In the genomic region with DNA sequence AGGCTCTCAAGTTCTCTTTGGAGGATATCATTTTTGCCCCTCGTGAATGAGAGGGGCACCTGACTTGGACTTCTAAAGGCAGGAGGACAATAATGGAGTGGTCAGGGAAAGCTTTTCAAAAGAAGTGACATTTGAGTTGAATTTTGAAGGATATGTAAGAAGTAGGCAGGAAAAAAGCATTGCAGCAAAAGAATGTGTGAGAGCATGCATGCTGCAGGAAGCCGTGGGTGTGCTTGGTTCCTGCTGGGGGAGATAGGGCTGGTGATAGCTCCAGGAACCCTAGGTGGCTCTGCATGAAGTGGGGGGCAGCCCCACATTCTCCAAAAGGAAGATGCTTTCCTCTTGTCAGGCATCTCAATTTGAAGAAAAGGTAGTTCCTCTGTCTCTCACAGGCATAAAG, we compare ENCODE assay signal across 18 cellular contexts. TPM values are rescaled to one million over a fixed set of nuclear protein-coding genes. Genes with fewer than 3 reads are reported as not detected.
DNase-seq lines count a peak whose midpoint lies in the region; ATAC-seq and TF ChIP-seq lines count a peak whose summit lies in the region.
"Had no signal": no experiment of that assay in that cellular context is flagged by ENCODE, and none has a peak within 500 bp of the region (broad histone marks: within the 10 kb centered on the region; RNA-seq: fewer than 3 reads in every experiment).

No MANE protein-coding gene starts in this region.

- no peaks in the 10 kb centered on the region for H3K27me3 Mint-ChIP-seq in Caco-2 (ENCODE audit: insufficient read depth, unreplicated experiment)
- no peaks in the 10 kb centered on the region for H3K27me3 Mint-ChIP-seq in activated CD8-positive, alpha-beta T cell treated with anti-CD3 and anti-CD28 coated beads for 36 hours

- peak overlapping the region; percentile 70 to 89 (median 84); a peak in 19 of 22 replicates for H3K9ac ChIP-seq in BLaER1 treated with 17β-estradiol and CSF1 and Interleukin-3, amounts not matched to agents 10 nM and 100 nM
- H3K9ac ChIP-seq: KMS-11 had no signal

- CTCF ChIA-PET in Caco-2 (lab: Charles Lee), result interaction anchor here (1.3 kb wide), 1 partner anchor 80 kb away, joined by 3 read pairs; no protein-coding TSS in a partner anchor
- CTCF ChIA-PET in activated CD8-positive, alpha-beta T cell treated with anti-CD3 and anti-CD28 coated beads for 36 hours (lab: Charles Lee), result interaction anchor here (0.8 to 2.3 kb wide), 9 partner anchors 9 to 554 kb away, joined by 3 to 14 read pairs (median 8); no protein-coding TSS in a partner anchor

- peaks cover 59% of the 10 kb centered on the region for H3K36me3 Mint-ChIP-seq in Caco-2 (ENCODE audit: insufficient read depth, unreplicated experiment)
- H3K36me3 Mint-ChIP-seq in activated CD8-positive, alpha-beta T cell treated with anti-CD3 and anti-CD28 coated beads for 36 hours (ENCODE audit: low read depth), result peaks cover 18% of the 10 kb centered on the region

- POLR2A ChIA-PET in Caco-2 (lab: Charles Lee), result no interaction called here
- POLR2A ChIA-PET in activated CD8-positive, alpha-beta T cell treated with anti-CD3 and anti-CD28 coated beads for 36 hours (lab: Charles Lee), result interaction anchor here (1.0 kb wide), 1 partner anchor 24 kb away, joined by 3 read pairs; no protein-coding TSS in a partner anchor

- 52 to 63% methylated on average over 2 of the region's 2 CpGs for WGBS in lower leg skin, 2 donors

- peaks cover 87 to 98% (median 96%) of the 10 kb centered on the region in 10 experiments for H3K4me1 ChIP-seq in BLaER1 treated with 17β-estradiol and CSF1 and Interleukin-3, amounts not matched to agents 10 nM and 100 nM
- H3K4me1 ChIP-seq in Caco-2, result peaks cover 96% of the 10 kb centered on the region

- TF ChIP-seq CTCF in Caco-2 (IDR thresholded peaks at IDR 0.05; ENCODE audit: insufficient read depth in 1 of 2, low read depth in 1 of 2, low read length in 1 of 2, severe bottlenecking in 1 of 2, unreplicated experiment in 1 of 2) (no peak), lower leg skin (IDR thresholded peaks at IDR 0.05) (no peak), WERI-Rb-1 (IDR thresholded peaks at IDR 0.05; ENCODE audit: low read depth, low read length) (no peak)
- TF ChIP-seq CTCF in activated CD8-positive, alpha-beta T cell treated with anti-CD3 and anti-CD28 coated beads for 36 hours (IDR thresholded peaks at IDR 0.05), result no peak

- intact Hi-C loops in Caco-2 (cut with micrococcal nuclease; ENCODE audit: unreplicated experiment) (no loop called here), lower leg skin (cut with DNase I; ENCODE audit: low total_unique reads) (loop anchor here (5.0 kb wide), 1 partner anchor 42 kb away; no protein-coding TSS in a partner anchor)
- intact Hi-C loops in activated CD8-positive, alpha-beta T cell treated with anti-CD3 and anti-CD28 coated beads for 36 hours (cut with micrococcal nuclease), result no loop called here

- H4K20me1 ChIP-seq in BLaER1 treated with 17β-estradiol and CSF1 and Interleukin-3, amounts not matched to agents 10 nM and 100 nM, result peaks cover 0 to 13% (median 0%) of the 10 kb centered on the region in 11 experiments; a peak in 3 of 22 replicates

- peaks cover 39 to 56% (median 51%) of the 10 kb centered on the region in 11 experiments for H3K36me3 ChIP-seq in BLaER1 treated with 17β-estradiol and CSF1 and Interleukin-3, amounts not matched to agents 10 nM and 100 nM
- peaks cover 11% of the 10 kb centered on the region for H3K36me3 ChIP-seq in Caco-2 (ENCODE audit: control insufficient read depth, insufficient read depth, low read length)
- peaks cover 40% of the 10 kb centered on the region for H3K36me3 ChIP-seq in WERI-Rb-1
- H3K36me3 ChIP-seq: prostate gland had no signal

- TF ChIP-seq POLR2A in lower leg skin (IDR thresholded peaks at IDR 0.05), result no peak

- peak overlapping the region; percentile 84 for H3K27ac Mint-ChIP-seq in Caco-2 (ENCODE audit: unreplicated experiment)
- H3K27ac Mint-ChIP-seq in activated CD8-positive, alpha-beta T cell treated with anti-CD3 and anti-CD28 coated beads for 36 hours, result no peak overlapping the region

- H3K4me2 ChIP-seq in BLaER1 treated with 17β-estradiol and CSF1 and Interleukin-3, amounts not matched to agents 10 nM and 100 nM, result peak overlapping the region; percentile 87 to 98 (median 95)
- H3K4me2 ChIP-seq: KMS-11 had no signal

- ATAC-seq in activated CD8-positive, alpha-beta T cell treated with anti-CD3 and anti-CD28 coated beads for 36 hours, result no peak
- ATAC-seq in GM21367 (IDR thresholded peaks at IDR 0.05; ENCODE audit: unreplicated experiment), result no peak
- no peak for ATAC-seq in GM21717 (IDR thresholded peaks at IDR 0.05; ENCODE audit: unreplicated experiment)
- ATAC-seq: GM12878 had no signal

- H3K4me3 Mint-ChIP-seq in Caco-2 (ENCODE audit: unreplicated experiment), result no peak overlapping the region
- H3K4me3 Mint-ChIP-seq in activated CD8-positive, alpha-beta T cell treated with anti-CD3 and anti-CD28 coated beads for 36 hours, result no peak overlapping the region

- no peaks in the 10 kb centered on the region for H3K9me3 Mint-ChIP-seq in Caco-2 (ENCODE audit: unreplicated experiment)
- H3K9me3 Mint-ChIP-seq in activated CD8-positive, alpha-beta T cell treated with anti-CD3 and anti-CD28 coated beads for 36 hours, result no peaks in the 10 kb centered on the region

- BruUV-seq in Caco-2 (replicated peaks; lab: Mats Ljungman, UMichigan), result no TSS peak

- DNase-seq in Caco-2 (no peak), iris pigment epithelial cell (ENCODE audit: low read depth) (peak; percentile 52), lower leg skin (ENCODE audit: low spot score in 2 of 2) (no peak), WERI-Rb-1 (no peak)
- DNase-seq in activated CD8-positive, alpha-beta T cell treated with anti-CD3 and anti-CD28 coated beads for 36 hours, result peak; percentile 56
- DNase-seq: C1 segment of cervical spinal cord; HCEC 1CT; NCI-H187; NCI-H526; stimulated activated CD4-positive, alpha-beta T cell treated with anti-CD3 and anti-CD28 coated beads, Interleukin-12 subunit alpha, Interleukin-12 subunit beta, amount 100 ng/mL, for 4 hours; substantia nigra had no signal

- H3K4me3 ChIP-seq in BLaER1 treated with 17β-estradiol and CSF1 and Interleukin-3, amounts not matched to agents 10 nM and 100 nM, result peak overlapping the region in 8 of 10 experiments; percentile 28 to 56 (median 47); a peak in 14 of 20 replicates
- H3K4me3 ChIP-seq in Caco-2 (ENCODE audit: low read depth, low read length), result no peak overlapping the region
- no peak overlapping the region for H3K4me3 ChIP-seq in lower leg skin (ENCODE audit: low read depth, poor library complexity, severe bottlenecking)
- no peak overlapping the region for H3K4me3 ChIP-seq in WERI-Rb-1 (ENCODE audit: low read depth, low read length)
- H3K4me3 ChIP-seq: ascending aorta, GM12878, prostate gland had no signal

- H3K27me3 ChIP-seq in BLaER1 treated with 17β-estradiol and CSF1 and Interleukin-3, amounts not matched to agents 10 nM and 100 nM, result no peaks in the 10 kb centered on the region
- H3K27me3 ChIP-seq in Caco-2 (replicated peaks; ENCODE audit: control insufficient read depth, insufficient read depth, low read length) (no peaks in the 10 kb centered on the region), WERI-Rb-1 (ENCODE audit: insufficient read depth, low read depth, severe bottlenecking) (no peaks in the 10 kb centered on the region)
- H3K27me3 ChIP-seq: ascending aorta had no signal

- H3K9me3 ChIP-seq in BLaER1 treated with 17β-estradiol and CSF1 and Interleukin-3, amounts not matched to agents 10 nM and 100 nM (replicated peaks in 1 of 11), result no peaks in the 10 kb centered on the region
- no peaks in the 10 kb centered on the region for H3K9me3 ChIP-seq in Caco-2
- no peaks in the 10 kb centered on the region for H3K9me3 ChIP-seq in WERI-Rb-1 (ENCODE audit: severe bottlenecking)
- H3K9me3 ChIP-seq: ascending aorta, prostate gland had no signal

- peak overlapping the region in 10 of 11 experiments; percentile 93 to 99 (median 97); a peak in 20 of 22 replicates for H3K27ac ChIP-seq in BLaER1 treated with 17β-estradiol and CSF1 and Interleukin-3, amounts not matched to agents 10 nM and 100 nM
- no peak overlapping the region for H3K27ac ChIP-seq in WERI-Rb-1
- H3K27ac ChIP-seq: ascending aorta, KMS-11, prostate gland had no signal

- peaks cover 79% of the 10 kb centered on the region for H3K4me1 Mint-ChIP-seq in Caco-2 (ENCODE audit: low read depth, unreplicated experiment)
- H3K4me1 Mint-ChIP-seq in activated CD8-positive, alpha-beta T cell treated with anti-CD3 and anti-CD28 coated beads for 36 hours (ENCODE audit: low read depth), result peaks cover 69% of the 10 kb centered on the region

RNA-seq across cellular contexts. Expression of a gene that starts 23.1 kb away (rescaled TPM):
- total RNA-seq in Caco-2 (2022) (92.7 and 112 TPM in 2 replicates), lower leg skin (10 to 100 TPM; 67.4 to 87.0 (median 80.5) TPM)
- 1 to 10 TPM; 7.5 to 8.6 TPM for total RNA-seq in activated CD8-positive, alpha-beta T cell treated with anti-CD3 and anti-CD28 coated beads for 36 hours

RNA-seq across cellular contexts. Expression of a gene that starts 32.1 kb away (rescaled TPM):
- total RNA-seq in Caco-2 (2022) (3.7 and 4.1 TPM in 2 replicates), lower leg skin (10 to 100 TPM; 14.6 to 34.2 (median 25.9) TPM)
- 10 to 100 TPM; 26.0 to 26.4 TPM for total RNA-seq in activated CD8-positive, alpha-beta T cell treated with anti-CD3 and anti-CD28 coated beads for 36 hours

Comparison
In these comparisons a context has a peak if more than half of its experiments do, and no peak if none do; other contexts are left out.
1. H3K4me3 ChIP-seq: peak in BLaER1 treated with 17β-estradiol and CSF1 and Interleukin-3, amounts not matched to agents 10 nM and 100 nM (8 of 10); none in Caco-2 (single experiment), lower leg skin (single experiment) and WERI-Rb-1 (single experiment).
2. DNase-seq: peak in activated CD8-positive, alpha-beta T cell treated with anti-CD3 and anti-CD28 coated beads for 36 hours (single experiment) and iris pigment epithelial cell (single experiment); none in Caco-2 (0 of 2), lower leg skin (0 of 2) and WERI-Rb-1 (single experiment).